Comparison of ENCODE assay signal across 1 cellular context in the genomic region with DNA sequence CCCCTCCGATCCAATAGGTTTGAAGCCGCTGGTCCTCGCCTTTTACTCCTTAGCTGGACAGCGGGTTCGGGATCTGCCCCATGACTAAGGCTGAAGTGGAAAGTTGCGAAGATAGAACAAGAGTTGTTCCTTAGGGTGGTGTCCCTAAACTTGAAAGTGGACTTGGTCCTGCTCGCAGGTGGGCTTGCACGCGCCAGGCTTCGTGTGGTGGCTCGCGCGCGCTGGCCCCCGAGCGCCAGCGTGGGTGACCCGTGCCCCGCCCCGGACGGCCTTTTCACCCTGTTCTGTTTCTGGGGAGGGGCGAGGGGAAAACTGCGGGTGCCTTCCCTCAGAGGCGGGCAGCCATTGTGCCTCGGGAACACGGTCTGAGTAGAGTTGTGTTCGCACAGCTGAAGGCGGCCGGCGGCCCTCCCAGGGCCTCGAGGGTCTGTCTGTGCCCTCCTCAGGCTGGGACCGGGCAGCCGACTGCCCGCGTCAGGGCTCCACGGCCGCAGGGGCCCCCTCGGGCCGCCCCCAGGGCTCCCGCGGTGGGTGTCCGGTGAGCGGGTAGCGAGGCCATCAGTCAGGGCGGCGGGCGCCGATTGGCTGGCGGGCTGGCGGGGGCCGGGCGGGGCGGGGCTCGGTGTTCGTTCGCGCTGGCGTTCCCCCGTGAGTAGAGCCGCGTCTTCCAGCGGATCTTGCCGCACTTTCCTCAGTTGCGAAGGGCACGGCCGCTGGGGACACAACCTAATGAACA.
TF ChIP-seq lines count a peak whose summit lies in the region.

No MANE protein-coding gene starts in this region.

TF ChIP-seq in HEK293, 187 proteins besides CTCF, POLR2A, EP300 and RAD21 (continued from another document):
- TF ChIP-seq, protein P1, sequence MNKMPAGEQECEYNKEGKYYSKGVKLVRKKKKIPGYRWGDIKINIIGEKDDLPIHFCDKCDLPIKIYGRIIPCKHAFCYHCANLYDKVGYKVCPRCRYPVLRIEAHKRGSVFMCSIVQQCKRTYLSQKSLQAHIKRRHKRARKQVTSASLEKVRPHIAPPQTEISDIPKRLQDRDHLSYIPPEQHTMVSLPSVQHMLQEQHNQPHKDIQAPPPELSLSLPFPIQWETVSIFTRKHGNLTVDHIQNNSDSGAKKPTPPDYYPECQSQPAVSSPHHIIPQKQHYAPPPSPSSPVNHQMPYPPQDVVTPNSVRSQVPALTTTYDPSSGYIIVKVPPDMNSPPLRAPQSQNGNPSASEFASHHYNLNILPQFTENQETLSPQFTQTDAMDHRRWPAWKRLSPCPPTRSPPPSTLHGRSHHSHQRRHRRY (tag by site-specific recombination; IDR thresholded peaks at IDR 0.05), result no peak
- TF ChIP-seq ZNF623 (tag by site-specific recombination; IDR thresholded peaks at IDR 0.05), result no peak
- TF ChIP-seq ZNF302 (tag by site-specific recombination; IDR thresholded peaks at IDR 0.05; ENCODE audit: low read depth), result no peak
- TF ChIP-seq, protein P2, sequence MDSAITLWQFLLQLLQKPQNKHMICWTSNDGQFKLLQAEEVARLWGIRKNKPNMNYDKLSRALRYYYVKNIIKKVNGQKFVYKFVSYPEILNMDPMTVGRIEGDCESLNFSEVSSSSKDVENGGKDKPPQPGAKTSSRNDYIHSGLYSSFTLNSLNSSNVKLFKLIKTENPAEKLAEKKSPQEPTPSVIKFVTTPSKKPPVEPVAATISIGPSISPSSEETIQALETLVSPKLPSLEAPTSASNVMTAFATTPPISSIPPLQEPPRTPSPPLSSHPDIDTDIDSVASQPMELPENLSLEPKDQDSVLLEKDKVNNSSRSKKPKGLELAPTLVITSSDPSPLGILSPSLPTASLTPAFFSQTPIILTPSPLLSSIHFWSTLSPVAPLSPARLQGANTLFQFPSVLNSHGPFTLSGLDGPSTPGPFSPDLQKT (IDR thresholded peaks at IDR 0.05; ENCODE audit: borderline replicate concordance, low read depth, low read length), result no peak
- no peak for TF ChIP-seq ZNF324 (tag by site-specific recombination; IDR thresholded peaks at IDR 0.05)
- TF ChIP-seq MYNN (tag by site-specific recombination; IDR thresholded peaks at IDR 0.05; ENCODE audit: borderline replicate concordance), result no peak
- peak; percentile 55; the same call in 1 of the 2 replicates for TF ChIP-seq ZBTB17 (tag by site-specific recombination; IDR thresholded peaks at IDR 0.05)
- no peak for TF ChIP-seq REPIN1 (tag by site-specific recombination; IDR thresholded peaks at IDR 0.05; ENCODE audit: low read depth)
